18 cellular contexts compared by ENCODE assay signal in the genomic region with DNA sequence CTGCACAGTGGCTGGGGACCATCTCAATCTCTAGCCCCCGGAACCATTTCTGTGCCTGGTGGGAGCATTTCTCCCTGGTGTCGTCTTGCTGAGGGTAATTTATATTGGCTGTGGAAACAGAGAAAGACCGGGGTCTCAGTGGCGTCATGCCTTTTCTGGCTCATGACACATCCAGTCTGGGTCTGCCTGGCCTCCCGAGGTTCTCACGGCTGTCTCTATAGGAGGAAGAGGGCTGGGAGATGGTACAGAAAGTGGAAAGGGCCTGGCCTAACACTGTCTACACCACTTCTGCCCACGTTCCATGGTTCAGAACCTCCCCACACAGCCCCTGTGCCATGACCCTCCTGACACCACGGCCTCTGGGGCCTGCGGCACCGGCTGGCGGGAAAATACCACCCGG. TPM values are rescaled to one million over a fixed set of nuclear protein-coding genes. Genes with fewer than 3 reads are reported as not detected.
A peak's percentile ranks its signal among the peaks of the same experiment; 100 is the strongest.
DNase-seq lines count a peak whose midpoint lies in the region; ATAC-seq and TF ChIP-seq lines count a peak whose summit lies in the region.
"Had no signal": no experiment of that assay in that cellular context is flagged by ENCODE, and none has a peak within 500 bp of the region (broad histone marks: within the 10 kb centered on the region; RNA-seq: fewer than 3 reads in every experiment).

No MANE protein-coding gene starts in this region.

- H2AK5ac ChIP-seq in trophoblast cell (ENCODE audit: low read length) = no peak overlapping the region

- no peaks in the 10 kb centered on the region for H3K79me1 ChIP-seq in trophoblast cell (ENCODE audit: low read length)

- H3K18ac ChIP-seq in trophoblast cell (ENCODE audit: low read length) = no peak overlapping the region

- no peak overlapping the region for H2AFZ ChIP-seq in trophoblast cell (ENCODE audit: insufficient read depth, low read length, poor library complexity)

- no peak overlapping the region for H4K8ac ChIP-seq in trophoblast cell (ENCODE audit: low read depth, low read length)

- intact Hi-C loops in upper lobe of right lung (cut with DNase I) = no loop called here

- no peaks in the 10 kb centered on the region for H3K9me3 ChIP-seq in upper lobe of right lung
- no peaks in the 10 kb centered on the region for H3K9me3 ChIP-seq in trophoblast cell (ENCODE audit: insufficient read depth, low read depth, low read length)

- H3K9ac ChIP-seq in trophoblast cell (ENCODE audit: low read length) = no peak overlapping the region
- H3K9ac ChIP-seq: KMS-11 had no signal

- H3K27ac ChIP-seq in upper lobe of right lung (no peak overlapping the region), trophoblast cell (ENCODE audit: low read depth, low read length) (no peak overlapping the region)
- H3K27ac ChIP-seq: KMS-11 had no signal

- no peak overlapping the region for H2BK12ac ChIP-seq in trophoblast cell (ENCODE audit: low read length)

- H3K14ac ChIP-seq in trophoblast cell (ENCODE audit: low read length) = no peak overlapping the region

- H2BK5ac ChIP-seq in trophoblast cell (ENCODE audit: low read depth, low read length, poor library complexity) = no peak overlapping the region

- no peak overlapping the region for H4K12ac ChIP-seq in trophoblast cell (ENCODE audit: low read depth, low read length)

- no peak overlapping the region for H4K91ac ChIP-seq in trophoblast cell (ENCODE audit: low read depth, low read length)

- H3K27me3 Mint-ChIP-seq in stimulated activated naive CD8-positive, alpha-beta T cell treated with anti-CD3 and anti-CD28 coated beads, Interleukin-15, amount 100 ng/mL, for 72 hours = peaks cover 49% of the 10 kb centered on the region
- H3K27me3 Mint-ChIP-seq in nephron (ENCODE audit: low read depth) = no peaks in the 10 kb centered on the region

- H3K4me1 Mint-ChIP-seq in stimulated activated naive CD8-positive, alpha-beta T cell treated with anti-CD3 and anti-CD28 coated beads, Interleukin-15, amount 100 ng/mL, for 72 hours = peaks cover 17% of the 10 kb centered on the region
- H3K4me1 Mint-ChIP-seq in nephron = peaks cover 35% of the 10 kb centered on the region
- H3K4me1 Mint-ChIP-seq: CD4-positive, CD25-positive, alpha-beta regulatory T cell had no signal

- no peak overlapping the region for H2BK120ac ChIP-seq in trophoblast cell (ENCODE audit: insufficient read depth, low read length, poor library complexity)

- no peak overlapping the region for H3K4me3 Mint-ChIP-seq in stimulated activated naive CD8-positive, alpha-beta T cell treated with anti-CD3 and anti-CD28 coated beads, Interleukin-15, amount 100 ng/mL, for 72 hours
- H3K4me3 Mint-ChIP-seq in nephron = no peak overlapping the region
- H3K4me3 Mint-ChIP-seq: CD4-positive, CD25-positive, alpha-beta regulatory T cell had no signal

- peaks cover 0 to 5% of the 10 kb centered on the region in 2 donors for H3K9me3 Mint-ChIP-seq in stimulated activated naive CD8-positive, alpha-beta T cell treated with anti-CD3 and anti-CD28 coated beads, Interleukin-15, amount 100 ng/mL, for 72 hours
- no peaks in the 10 kb centered on the region for H3K9me3 Mint-ChIP-seq in nephron

- H3K27ac Mint-ChIP-seq in stimulated activated naive CD8-positive, alpha-beta T cell treated with anti-CD3 and anti-CD28 coated beads, Interleukin-15, amount 100 ng/mL, for 72 hours = no peak overlapping the region
- H3K27ac Mint-ChIP-seq in nephron = peak overlapping the region; percentile 94 to 98 (median 95)
- H3K27ac Mint-ChIP-seq: CD4-positive, CD25-positive, alpha-beta regulatory T cell had no signal

- H3K27me3 ChIP-seq in upper lobe of right lung (peaks cover 5% of the 10 kb centered on the region), trophoblast cell (ENCODE audit: insufficient read depth, low read length) (no peaks in the 10 kb centered on the region)

- no peak overlapping the region for H3K4ac ChIP-seq in trophoblast cell (ENCODE audit: low read depth, low read length)

- H3K23ac ChIP-seq in trophoblast cell (ENCODE audit: low read length) = no peak overlapping the region

- H3K36me3 ChIP-seq in upper lobe of right lung (no peaks in the 10 kb centered on the region), trophoblast cell (ENCODE audit: control insufficient read depth in 1 of 2, insufficient read depth in 2 of 2, low read length in 2 of 2) (no peaks in the 10 kb centered on the region)

- H3K36me3 Mint-ChIP-seq in nephron (ENCODE audit: low read depth) = peaks cover 15% of the 10 kb centered on the region
- H3K36me3 Mint-ChIP-seq: CD4-positive, CD25-positive, alpha-beta regulatory T cell had no signal

- no CpG with 5 or more reads among the region's 12 CpGs for WGBS in trophoblast cell (ENCODE audit: extremely low coverage, insufficient coverage, insufficient read length)

- ATAC-seq in stimulated activated naive CD8-positive, alpha-beta T cell treated with anti-CD3 and anti-CD28 coated beads, Interleukin-15, Interleukin-2, amounts not matched to agents 100 U/mL and 50 U/mL, for 24 hours = peak; percentile 14
- ATAC-seq in stimulated activated naive CD8-positive, alpha-beta T cell treated with anti-CD3 and anti-CD28 coated beads, Interleukin-15, amount 100 ng/mL, for 72 hours = no peak
- ATAC-seq in upper lobe of right lung (peak; percentile 22), HG02970 (IDR thresholded peaks at IDR 0.05; ENCODE audit: low FRiP score, unreplicated experiment) (no peak)
- ATAC-seq: PC-3, Right ventricle myocardium inferior had no signal

- H3K4me3 ChIP-seq in upper lobe of right lung (no peak overlapping the region), trophoblast cell (ENCODE audit: low read depth, low read length) (no peak overlapping the region)

- peaks cover 6% of the 10 kb centered on the region for H3K4me1 ChIP-seq in upper lobe of right lung
- H3K4me1 ChIP-seq in trophoblast cell (ENCODE audit: control insufficient read depth in 1 of 2, insufficient read depth in 2 of 2, low read length in 2 of 2) = no peaks in the 10 kb centered on the region

- DNase-seq in stimulated activated naive CD8-positive, alpha-beta T cell treated with anti-CD3 and anti-CD28 coated beads, Interleukin-15, Interleukin-2, amounts not matched to agents 100 U/mL and 50 U/mL, for 24 hours = no peak
- DNase-seq in stimulated activated naive CD8-positive, alpha-beta T cell treated with anti-CD3 and anti-CD28 coated beads, Interleukin-15, amount 100 ng/mL, for 72 hours = no peak
- DNase-seq in upper lobe of right lung (no peak), trophoblast cell (no peak), NCI-H226 (no peak)
- DNase-seq: CD4-positive, CD25-positive, alpha-beta regulatory T cell; IMR-90; MM.1S; NCI-H2029; NCI-H446 treated with DMSO at 0.1 percent for 48 hours; NCI-H526; NCI-H82; NK-92 treated with Interleukin-12 subunit alpha and Interleukin-12 subunit beta, amount 100 ng/mL, for 24 hours; PC-3 had no signal

- no peak overlapping the region for H3K4me2 ChIP-seq in trophoblast cell (ENCODE audit: low read length)
- H3K4me2 ChIP-seq: KMS-11 had no signal

- H3K79me2 ChIP-seq in trophoblast cell (ENCODE audit: control insufficient read depth, insufficient read depth, low read length, poor library complexity) = no peaks in the 10 kb centered on the region

- TF ChIP-seq CTCF in nephron (IDR thresholded peaks at IDR 0.05; ENCODE audit: unreplicated experiment in 3 of 3) (no peak), upper lobe of right lung (IDR thresholded peaks at IDR 0.05) (no peak)

RNA-seq across cellular contexts. Expression of a gene that starts 15.1 kb away (rescaled TPM):
- 21.3 TPM for total RNA-seq in upper lobe of right lung
- 19.0 and 19.9 TPM in 2 replicates for polyA plus RNA-seq in trophoblast cell (2013)

Comparison
In these comparisons a context has a peak if more than half of its experiments do, and no peak if none do; other contexts are left out.
1. ATAC-seq: peak in stimulated activated naive CD8-positive, alpha-beta T cell treated with anti-CD3 and anti-CD28 coated beads, Interleukin-15, Interleukin-2, amounts not matched to agents 100 U/mL and 50 U/mL, for 24 hours (single experiment) and upper lobe of right lung (single experiment); none in stimulated activated naive CD8-positive, alpha-beta T cell treated with anti-CD3 and anti-CD28 coated beads, Interleukin-15, amount 100 ng/mL, for 72 hours (single experiment) and HG02970 (single experiment).
2. H3K27ac Mint-ChIP-seq: peak in nephron (3 of 3); none in stimulated activated naive CD8-positive, alpha-beta T cell treated with anti-CD3 and anti-CD28 coated beads, Interleukin-15, amount 100 ng/mL, for 72 hours (0 of 2).